In genomic region chr6:52887912-52888535, GRCh38 we compare ENCODE assay signal across 2 cellular contexts.
TF ChIP-seq lines count a peak whose summit lies in the region.

No MANE protein-coding gene starts in this region.

TF ChIP-seq in HepG2, 621 proteins besides CTCF, POLR2A, EP300 and RAD21:
- TF ChIP-seq ZNF564 (CRISPR knock-in tag; IDR thresholded peaks at IDR 0.05) (no peak), ZNF737 (CRISPR knock-in tag; IDR thresholded peaks at IDR 0.05; ENCODE audit: borderline replicate concordance) (no peak), FOSL2 (CRISPR knock-in tag; IDR thresholded peaks at IDR 0.05) (peak; percentile 28; the same call in 1 of the 2 replicates), KMT2B (CRISPR knock-in tag; IDR thresholded peaks at IDR 0.05) (no peak), CREB1 (IDR thresholded peaks at IDR 0.05) (peak; percentile 38; the same call in 1 of the 2 replicates), CREB1 (CRISPR knock-in tag; IDR thresholded peaks at IDR 0.05) (no peak), KMT2A (CRISPR knock-in tag; IDR thresholded peaks at IDR 0.05) (no peak), PPARG (CRISPR knock-in tag; conservative IDR thresholded peaks at IDR 0.05) (no peak), ELF3 (CRISPR knock-in tag; IDR thresholded peaks at IDR 0.05) (no peak)
- TF ChIP-seq, protein P1, sequence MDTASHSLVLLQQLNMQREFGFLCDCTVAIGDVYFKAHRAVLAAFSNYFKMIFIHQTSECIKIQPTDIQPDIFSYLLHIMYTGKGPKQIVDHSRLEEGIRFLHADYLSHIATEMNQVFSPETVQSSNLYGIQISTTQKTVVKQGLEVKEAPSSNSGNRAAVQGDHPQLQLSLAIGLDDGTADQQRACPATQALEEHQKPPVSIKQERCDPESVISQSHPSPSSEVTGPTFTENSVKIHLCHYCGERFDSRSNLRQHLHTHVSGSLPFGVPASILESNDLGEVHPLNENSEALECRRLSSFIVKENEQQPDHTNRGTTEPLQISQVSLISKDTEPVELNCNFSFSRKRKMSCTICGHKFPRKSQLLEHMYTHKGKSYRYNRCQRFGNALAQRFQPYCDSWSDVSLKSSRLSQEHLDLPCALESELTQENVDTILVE (CRISPR knock-in tag; IDR thresholded peaks at IDR 0.05): no peak
- TF ChIP-seq, protein P2, sequence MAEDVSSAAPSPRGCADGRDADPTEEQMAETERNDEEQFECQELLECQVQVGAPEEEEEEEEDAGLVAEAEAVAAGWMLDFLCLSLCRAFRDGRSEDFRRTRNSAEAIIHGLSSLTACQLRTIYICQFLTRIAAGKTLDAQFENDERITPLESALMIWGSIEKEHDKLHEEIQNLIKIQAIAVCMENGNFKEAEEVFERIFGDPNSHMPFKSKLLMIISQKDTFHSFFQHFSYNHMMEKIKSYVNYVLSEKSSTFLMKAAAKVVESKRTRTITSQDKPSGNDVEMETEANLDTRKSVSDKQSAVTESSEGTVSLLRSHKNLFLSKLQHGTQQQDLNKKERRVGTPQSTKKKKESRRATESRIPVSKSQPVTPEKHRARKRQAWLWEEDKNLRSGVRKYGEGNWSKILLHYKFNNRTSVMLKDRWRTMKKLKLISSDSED (CRISPR knock-in tag; IDR thresholded peaks at IDR 0.05): no peak
- TF ChIP-seq, protein P3, sequence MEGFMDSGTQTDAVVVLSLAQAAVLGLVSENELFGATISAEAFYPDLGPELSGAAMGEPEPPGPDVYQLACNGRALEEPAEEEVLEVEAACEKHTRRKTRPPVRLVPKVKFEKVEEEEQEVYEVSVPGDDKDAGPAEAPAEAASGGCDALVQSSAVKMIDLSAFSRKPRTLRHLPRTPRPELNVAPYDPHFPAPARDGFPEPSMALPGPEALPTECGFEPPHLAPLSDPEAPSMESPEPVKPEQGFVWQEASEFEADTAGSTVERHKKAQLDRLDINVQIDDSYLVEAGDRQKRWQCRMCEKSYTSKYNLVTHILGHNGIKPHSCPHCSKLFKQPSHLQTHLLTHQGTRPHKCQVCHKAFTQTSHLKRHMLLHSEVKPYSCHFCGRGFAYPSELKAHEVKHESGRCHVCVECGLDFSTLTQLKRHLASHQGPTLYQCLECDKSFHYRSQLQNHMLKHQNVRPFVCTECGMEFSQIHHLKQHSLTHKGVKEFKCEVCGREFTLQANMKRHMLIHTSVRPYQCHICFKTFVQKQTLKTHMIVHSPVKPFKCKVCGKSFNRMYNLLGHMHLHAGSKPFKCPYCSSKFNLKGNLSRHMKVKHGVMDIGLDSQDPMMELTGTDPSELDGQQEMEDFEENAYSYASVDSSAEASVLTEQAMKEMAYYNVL (CRISPR knock-in tag; IDR thresholded peaks at IDR 0.05; ENCODE audit: borderline replicate concordance): no peak
- TF ChIP-seq, protein P4, sequence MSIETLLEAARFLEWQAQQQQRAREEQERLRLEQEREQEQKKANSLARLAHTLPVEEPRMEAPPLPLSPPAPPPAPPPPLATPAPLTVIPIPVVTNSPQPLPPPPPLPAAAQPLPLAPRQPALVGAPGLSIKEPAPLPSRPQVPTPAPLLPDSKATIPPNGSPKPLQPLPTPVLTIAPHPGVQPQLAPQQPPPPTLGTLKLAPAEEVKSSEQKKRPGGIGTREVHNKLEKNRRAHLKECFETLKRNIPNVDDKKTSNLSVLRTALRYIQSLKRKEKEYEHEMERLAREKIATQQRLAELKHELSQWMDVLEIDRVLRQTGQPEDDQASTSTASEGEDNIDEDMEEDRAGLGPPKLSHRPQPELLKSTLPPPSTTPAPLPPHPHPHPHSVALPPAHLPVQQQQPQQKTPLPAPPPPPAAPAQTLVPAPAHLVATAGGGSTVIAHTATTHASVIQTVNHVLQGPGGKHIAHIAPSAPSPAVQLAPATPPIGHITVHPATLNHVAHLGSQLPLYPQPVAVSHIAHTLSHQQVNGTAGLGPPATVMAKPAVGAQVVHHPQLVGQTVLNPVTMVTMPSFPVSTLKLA (IDR thresholded peaks at IDR 0.05): no peak
TF ChIP-seq in HepG2: peak in this region for 2.

TF ChIP-seq in GM23338, 12 proteins besides CTCF, POLR2A, EP300 and RAD21:
- TF ChIP-seq REST (IDR thresholded peaks at IDR 0.05; ENCODE audit: unreplicated experiment) (no peak), NANOG (IDR thresholded peaks at IDR 0.05; ENCODE audit: borderline replicate concordance) (no peak), ZNF331 (CRISPR knock-in tag; IDR thresholded peaks at IDR 0.05; ENCODE audit: low read depth) (no peak), EZH2phosphoT487 (IDR thresholded peaks at IDR 0.05; ENCODE audit: unreplicated experiment) (no peak), JUNB (IDR thresholded peaks at IDR 0.05; ENCODE audit: unreplicated experiment) (no peak)
- TF ChIP-seq, protein P5, sequence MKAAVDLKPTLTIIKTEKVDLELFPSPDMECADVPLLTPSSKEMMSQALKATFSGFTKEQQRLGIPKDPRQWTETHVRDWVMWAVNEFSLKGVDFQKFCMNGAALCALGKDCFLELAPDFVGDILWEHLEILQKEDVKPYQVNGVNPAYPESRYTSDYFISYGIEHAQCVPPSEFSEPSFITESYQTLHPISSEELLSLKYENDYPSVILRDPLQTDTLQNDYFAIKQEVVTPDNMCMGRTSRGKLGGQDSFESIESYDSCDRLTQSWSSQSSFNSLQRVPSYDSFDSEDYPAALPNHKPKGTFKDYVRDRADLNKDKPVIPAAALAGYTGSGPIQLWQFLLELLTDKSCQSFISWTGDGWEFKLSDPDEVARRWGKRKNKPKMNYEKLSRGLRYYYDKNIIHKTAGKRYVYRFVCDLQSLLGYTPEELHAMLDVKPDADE (IDR thresholded peaks at IDR 0.05): no peak
